Comparison of ENCODE assay signal across 1 cellular context in genomic region chr7:127253289-127254162, GRCh38.
TF ChIP-seq lines count a peak whose summit lies in the region.

No MANE protein-coding gene starts in this region.

TF ChIP-seq in HepG2, 621 proteins besides CTCF, POLR2A, EP300 and RAD21 (continued from another document and continues in another):
- TF ChIP-seq KLF9 (CRISPR knock-in tag; IDR thresholded peaks at IDR 0.05; ENCODE audit: low read depth) (no peak), ZNF687 (CRISPR knock-in tag; IDR thresholded peaks at IDR 0.05) (peak; percentile 53), ZFP90 (CRISPR knock-in tag; IDR thresholded peaks at IDR 0.05; ENCODE audit: borderline replicate concordance) (no peak), MLXIP (CRISPR knock-in tag; IDR thresholded peaks at IDR 0.05; ENCODE audit: borderline replicate concordance) (no peak), NR1H2 (CRISPR knock-in tag; IDR thresholded peaks at IDR 0.05; ENCODE audit: borderline replicate concordance, low read depth) (no peak), ZNF740 (CRISPR knock-in tag; IDR thresholded peaks at IDR 0.05) (no peak), ZNF281 (CRISPR knock-in tag; IDR thresholded peaks at IDR 0.05; ENCODE audit: borderline replicate concordance) (no peak), XBP1 (CRISPR knock-in tag; IDR thresholded peaks at IDR 0.05) (no peak), ZNF570 (CRISPR knock-in tag; IDR thresholded peaks at IDR 0.05; ENCODE audit: borderline replicate concordance) (no peak), ZNF773 (CRISPR knock-in tag; IDR thresholded peaks at IDR 0.05; ENCODE audit: borderline replicate concordance) (no peak), ETV5 (CRISPR knock-in tag; IDR thresholded peaks at IDR 0.05; ENCODE audit: borderline replicate concordance) (no peak), ZNF883 (CRISPR knock-in tag; IDR thresholded peaks at IDR 0.05; ENCODE audit: not compliant biosample characterization) (no peak), ZNF503 (CRISPR knock-in tag; IDR thresholded peaks at IDR 0.05) (no peak), RCOR2 (CRISPR knock-in tag; IDR thresholded peaks at IDR 0.05) (no peak), HNRNPLL (IDR thresholded peaks at IDR 0.05; ENCODE audit: low read depth, low read length, poor library complexity, severe bottlenecking) (peak; percentile 22), NRL (CRISPR knock-in tag; IDR thresholded peaks at IDR 0.05; ENCODE audit: borderline replicate concordance) (0 out of 2 replicates have a peak, but pooled peaks have one; percentile 48), ZFP36 (IDR thresholded peaks at IDR 0.05; ENCODE audit: borderline replicate concordance, low read depth, low read length, partially characterized antibody) (no peak), REL (CRISPR knock-in tag; conservative IDR thresholded peaks at IDR 0.05) (no peak), ZNF501 (CRISPR knock-in tag; IDR thresholded peaks at IDR 0.05) (peak; percentile 37), ZFYVE20 (CRISPR knock-in tag; IDR thresholded peaks at IDR 0.05; ENCODE audit: borderline replicate concordance, low read depth) (no peak), RBAK (CRISPR knock-in tag; IDR thresholded peaks at IDR 0.05) (no peak), GABPB1 (CRISPR knock-in tag; IDR thresholded peaks at IDR 0.05) (peak; percentile 47; the same call in 1 of the 2 replicates), TEF (CRISPR knock-in tag; IDR thresholded peaks at IDR 0.05) (no peak)
- TF ChIP-seq, protein P1, sequence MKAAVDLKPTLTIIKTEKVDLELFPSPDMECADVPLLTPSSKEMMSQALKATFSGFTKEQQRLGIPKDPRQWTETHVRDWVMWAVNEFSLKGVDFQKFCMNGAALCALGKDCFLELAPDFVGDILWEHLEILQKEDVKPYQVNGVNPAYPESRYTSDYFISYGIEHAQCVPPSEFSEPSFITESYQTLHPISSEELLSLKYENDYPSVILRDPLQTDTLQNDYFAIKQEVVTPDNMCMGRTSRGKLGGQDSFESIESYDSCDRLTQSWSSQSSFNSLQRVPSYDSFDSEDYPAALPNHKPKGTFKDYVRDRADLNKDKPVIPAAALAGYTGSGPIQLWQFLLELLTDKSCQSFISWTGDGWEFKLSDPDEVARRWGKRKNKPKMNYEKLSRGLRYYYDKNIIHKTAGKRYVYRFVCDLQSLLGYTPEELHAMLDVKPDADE (CRISPR knock-in tag; IDR thresholded peaks at IDR 0.05), result no peak
- TF ChIP-seq, protein P2, sequence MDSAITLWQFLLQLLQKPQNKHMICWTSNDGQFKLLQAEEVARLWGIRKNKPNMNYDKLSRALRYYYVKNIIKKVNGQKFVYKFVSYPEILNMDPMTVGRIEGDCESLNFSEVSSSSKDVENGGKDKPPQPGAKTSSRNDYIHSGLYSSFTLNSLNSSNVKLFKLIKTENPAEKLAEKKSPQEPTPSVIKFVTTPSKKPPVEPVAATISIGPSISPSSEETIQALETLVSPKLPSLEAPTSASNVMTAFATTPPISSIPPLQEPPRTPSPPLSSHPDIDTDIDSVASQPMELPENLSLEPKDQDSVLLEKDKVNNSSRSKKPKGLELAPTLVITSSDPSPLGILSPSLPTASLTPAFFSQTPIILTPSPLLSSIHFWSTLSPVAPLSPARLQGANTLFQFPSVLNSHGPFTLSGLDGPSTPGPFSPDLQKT (CRISPR knock-in tag; IDR thresholded peaks at IDR 0.05; ENCODE audit: borderline replicate concordance), result no peak
- TF ChIP-seq, protein P3, sequence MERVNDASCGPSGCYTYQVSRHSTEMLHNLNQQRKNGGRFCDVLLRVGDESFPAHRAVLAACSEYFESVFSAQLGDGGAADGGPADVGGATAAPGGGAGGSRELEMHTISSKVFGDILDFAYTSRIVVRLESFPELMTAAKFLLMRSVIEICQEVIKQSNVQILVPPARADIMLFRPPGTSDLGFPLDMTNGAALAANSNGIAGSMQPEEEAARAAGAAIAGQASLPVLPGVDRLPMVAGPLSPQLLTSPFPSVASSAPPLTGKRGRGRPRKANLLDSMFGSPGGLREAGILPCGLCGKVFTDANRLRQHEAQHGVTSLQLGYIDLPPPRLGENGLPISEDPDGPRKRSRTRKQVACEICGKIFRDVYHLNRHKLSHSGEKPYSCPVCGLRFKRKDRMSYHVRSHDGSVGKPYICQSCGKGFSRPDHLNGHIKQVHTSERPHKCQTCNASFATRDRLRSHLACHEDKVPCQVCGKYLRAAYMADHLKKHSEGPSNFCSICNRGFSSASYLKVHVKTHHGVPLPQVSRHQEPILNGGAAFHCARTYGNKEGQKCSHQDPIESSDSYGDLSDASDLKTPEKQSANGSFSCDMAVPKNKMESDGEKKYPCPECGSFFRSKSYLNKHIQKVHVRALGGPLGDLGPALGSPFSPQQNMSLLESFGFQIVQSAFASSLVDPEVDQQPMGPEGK (CRISPR knock-in tag; IDR thresholded peaks at IDR 0.05), result peak; percentile 53; the same call in 1 of the 2 replicates
